In genomic region chr22:39665661-39666431, GRCh38 we compare ENCODE assay signal across 17 cellular contexts.
A peak's percentile ranks its signal among the peaks of the same experiment; 100 is the strongest.
DNase-seq lines count a peak whose midpoint lies in the region; ATAC-seq and TF ChIP-seq lines count a peak whose summit lies in the region.
"Had no signal": no experiment of that assay in that cellular context is flagged by ENCODE, and none has a peak within 500 bp of the region (broad histone marks: within the 10 kb centered on the region; RNA-seq: fewer than 3 reads in every experiment).

No MANE protein-coding gene starts in this region.

- H3K4me3 ChIP-seq in thyroid gland (replicated peaks in 1 of 3), result no peak overlapping the region
- H3K4me3 ChIP-seq: BLaER1, HAP-1, SJCRH30 had no signal

- H3K4me3 Mint-ChIP-seq in activated naive CD4-positive, alpha-beta T cell treated with anti-CD3 and anti-CD28 coated beads, Interleukin-2, amount 50 U/mL, for 24 hours, result no peak overlapping the region
- H3K4me3 Mint-ChIP-seq in T-cell, result peak overlapping the region in 2 of 3 donors; percentile 9 to 36
- H3K4me3 Mint-ChIP-seq in immature natural killer cell, result peak overlapping the region in 4 of 5 donors; percentile 3 to 42 (median 23)
- no peak overlapping the region for H3K4me3 Mint-ChIP-seq in activated CD4-positive, alpha-beta T cell treated with anti-CD3 and anti-CD28 coated beads, Interleukin-2, amount 10 ng/mL, durations not matched to agents 24 days and 14 days

- H3K4me1 Mint-ChIP-seq in activated naive CD4-positive, alpha-beta T cell treated with anti-CD3 and anti-CD28 coated beads, Interleukin-2, amount 50 U/mL, for 24 hours, result peaks cover 26% of the 10 kb centered on the region
- H3K4me1 Mint-ChIP-seq in T-cell (peaks cover 21 to 26% (median 26%) of the 10 kb centered on the region in 3 donors), immature natural killer cell (peaks cover 13 to 21% of the 10 kb centered on the region in 2 donors)
- H3K4me1 Mint-ChIP-seq in activated CD4-positive, alpha-beta T cell treated with anti-CD3 and anti-CD28 coated beads, Interleukin-2, amount 10 ng/mL, durations not matched to agents 24 days and 14 days, result peaks cover 16% of the 10 kb centered on the region

- no peaks in the 10 kb centered on the region for H3K36me3 ChIP-seq in thyroid gland
- H3K36me3 ChIP-seq: BLaER1, HAP-1, SJCRH30 had no signal

- no peaks in the 10 kb centered on the region for H3K9me3 ChIP-seq in thyroid gland
- H3K9me3 ChIP-seq: HAP-1, SJCRH30 had no signal

- peaks cover 22% of the 10 kb centered on the region for H3K36me3 Mint-ChIP-seq in activated naive CD4-positive, alpha-beta T cell treated with anti-CD3 and anti-CD28 coated beads, Interleukin-2, amount 50 U/mL, for 24 hours
- H3K36me3 Mint-ChIP-seq in T-cell (peaks cover 49% of the 10 kb centered on the region), immature natural killer cell (no peaks in the 10 kb centered on the region)
- H3K36me3 Mint-ChIP-seq in activated CD4-positive, alpha-beta T cell treated with anti-CD3 and anti-CD28 coated beads, Interleukin-2, amount 10 ng/mL, durations not matched to agents 24 days and 14 days (ENCODE audit: low read depth), result peaks cover 8% of the 10 kb centered on the region

- peak overlapping the region; percentile 55 for H3K27ac Mint-ChIP-seq in activated naive CD4-positive, alpha-beta T cell treated with anti-CD3 and anti-CD28 coated beads, Interleukin-2, amount 50 U/mL, for 24 hours
- H3K27ac Mint-ChIP-seq in T-cell (peak overlapping the region; percentile 19 to 75), immature natural killer cell (peak overlapping the region in 1 of 6 donors; percentile 34)
- H3K27ac Mint-ChIP-seq in activated CD4-positive, alpha-beta T cell treated with anti-CD3 and anti-CD28 coated beads, Interleukin-2, amount 10 ng/mL, durations not matched to agents 24 days and 14 days, result no peak overlapping the region

- no peak for TF ChIP-seq POLR2A in thyroid gland (IDR thresholded peaks at IDR 0.05)

- H3K9me3 Mint-ChIP-seq in activated naive CD4-positive, alpha-beta T cell treated with anti-CD3 and anti-CD28 coated beads, Interleukin-2, amount 50 U/mL, for 24 hours, result no peaks in the 10 kb centered on the region
- peaks cover 0 to 4% (median 0%) of the 10 kb centered on the region in 3 donors for H3K9me3 Mint-ChIP-seq in T-cell
- peaks cover 0 to 3% (median 0%) of the 10 kb centered on the region in 6 donors for H3K9me3 Mint-ChIP-seq in immature natural killer cell
- H3K9me3 Mint-ChIP-seq in activated CD4-positive, alpha-beta T cell treated with anti-CD3 and anti-CD28 coated beads, Interleukin-2, amount 10 ng/mL, durations not matched to agents 24 days and 14 days, result peaks cover 4% of the 10 kb centered on the region

- intact Hi-C loops in thyroid gland (cut with DNase I), result no loop called here
- intact Hi-C loops in activated CD4-positive, alpha-beta T cell treated with anti-CD3 and anti-CD28 coated beads, Interleukin-2, amount 10 ng/mL, durations not matched to agents 24 days and 14 days (cut with micrococcal nuclease), result no loop called here

- peaks cover 5% of the 10 kb centered on the region for H3K27me3 ChIP-seq in thyroid gland
- H3K27me3 ChIP-seq: BLaER1, SJCRH30 had no signal

- POLR2A ChIA-PET in T-cell (lab: Charles Lee), result no interaction called here

- 74 to 77% methylated on average over 15 to 16 of the region's 16 CpGs for WGBS in thyroid gland, 2 donors

- ATAC-seq in T-cell (replicated peaks in 1 of 4) (no peak), GM21381 (IDR thresholded peaks at IDR 0.05; ENCODE audit: unreplicated experiment) (no peak)

- DNase-seq in activated naive CD4-positive, alpha-beta T cell (lab: John Stamatoyannopoulos, UW), result no peak
- no peak for DNase-seq in T-cell
- no peak for DNase-seq in immature natural killer cell
- peak; percentile 73 to 81 for DNase-seq in thyroid gland
- DNase-seq in activated CD4-positive, alpha-beta T cell treated with anti-CD3 and anti-CD28 coated beads, Interleukin-2, amount 10 ng/mL, durations not matched to agents 24 days and 14 days, result no peak
- no peak for DNase-seq in activated gamma-delta T cell (lab: John Stamatoyannopoulos, UW)
- DNase-seq: 8988T, COR-L47, Kasumi-1, NCI-H1105 treated with DMSO at 0.1 percent for 48 hours, NCI-H1694 treated with DMSO at 0.1 percent for 48 hours, NCI-H345, SJCRH30 had no signal

- no peaks in the 10 kb centered on the region for H3K27me3 Mint-ChIP-seq in activated naive CD4-positive, alpha-beta T cell treated with anti-CD3 and anti-CD28 coated beads, Interleukin-2, amount 50 U/mL, for 24 hours
- peaks cover 0 to 7% of the 10 kb centered on the region in 2 donors for H3K27me3 Mint-ChIP-seq in T-cell
- H3K27me3 Mint-ChIP-seq in immature natural killer cell (ENCODE audit: low read depth in 3 of 3), result peaks cover 14 to 22% (median 15%) of the 10 kb centered on the region in 3 donors
- peaks cover 14% of the 10 kb centered on the region for H3K27me3 Mint-ChIP-seq in activated CD4-positive, alpha-beta T cell treated with anti-CD3 and anti-CD28 coated beads, Interleukin-2, amount 10 ng/mL, durations not matched to agents 24 days and 14 days

- no peak for TF ChIP-seq CTCF in thyroid gland (IDR thresholded peaks at IDR 0.05)

- H3K4me1 ChIP-seq in thyroid gland, result peaks cover 14 to 26% of the 10 kb centered on the region in 2 donors
- H3K4me1 ChIP-seq: SJCRH30 had no signal

- peak overlapping the region; percentile 8 to 75 (median 55) for H3K27ac ChIP-seq in thyroid gland
- H3K27ac ChIP-seq: BLaER1, SJCRH30 had no signal

- CTCF ChIA-PET in T-cell (lab: Charles Lee), result no interaction called here

Comparison
In these comparisons a context has a peak if more than half of its experiments do, and no peak if none do; other contexts are left out.
1. H3K4me3 Mint-ChIP-seq: peak in T-cell (2 of 3) and immature natural killer cell (4 of 5); none in activated naive CD4-positive, alpha-beta T cell treated with anti-CD3 and anti-CD28 coated beads, Interleukin-2, amount 50 U/mL, for 24 hours (single experiment) and activated CD4-positive, alpha-beta T cell treated with anti-CD3 and anti-CD28 coated beads, Interleukin-2, amount 10 ng/mL, durations not matched to agents 24 days and 14 days (single experiment).
2. DNase-seq: peak in thyroid gland (2 of 2); none in activated naive CD4-positive, alpha-beta T cell (0 of 4), T-cell (0 of 34), immature natural killer cell (0 of 3), activated CD4-positive, alpha-beta T cell treated with anti-CD3 and anti-CD28 coated beads, Interleukin-2, amount 10 ng/mL, durations not matched to agents 24 days and 14 days (single experiment) and activated gamma-delta T cell (single experiment).